9 cellular contexts compared by ENCODE assay signal in genomic region chr4:101693842-101694398, GRCh38.
DNase-seq lines count a peak whose midpoint lies in the region; ATAC-seq and TF ChIP-seq lines count a peak whose summit lies in the region.
"Had no signal": no experiment of that assay in that cellular context is flagged by ENCODE, and none has a peak within 500 bp of the region (broad histone marks: within the 10 kb centered on the region; RNA-seq: fewer than 3 reads in every experiment).

No MANE protein-coding gene starts in this region.

- peak; percentile 5 for DNase-seq in GM10266 (ENCODE audit: extremely low spot score)
- peak; percentile 57 for DNase-seq in RWPE1 (ENCODE audit: low spot score)
- DNase-seq in iPS-NIHi7 (ENCODE audit: extremely low spot score): no peak
- no peak for DNase-seq in MG63
- no peak for DNase-seq in AG20443 (ENCODE audit: low spot score)
- no peak for DNase-seq in AG08395 (ENCODE audit: low spot score)

- H3K27me3 ChIP-seq in MG63: no peaks in the 10 kb centered on the region

- no peak overlapping the region for H3K4me3 ChIP-seq in MG63
- H3K4me3 ChIP-seq: K562 had no signal

- no peaks in the 10 kb centered on the region for H3K9me3 ChIP-seq in MG63

- H3K36me3 ChIP-seq in MG63: no peaks in the 10 kb centered on the region

- POLR2A ChIA-PET in RWPE1 (lab: Yijun Ruan, JAX; ENCODE audit: low non-redundant PET): no interaction called here

- CTCF ChIA-PET in RWPE1 (lab: Yijun Ruan, JAX): no interaction called here

- no peak overlapping the region for H3K27ac ChIP-seq in RWPE1

- peak; percentile 83 for ATAC-seq in GM21526 (IDR thresholded peaks at IDR 0.05; ENCODE audit: low FRiP score, unreplicated experiment)
- ATAC-seq in HG03565 (IDR thresholded peaks at IDR 0.05; ENCODE audit: unreplicated experiment): peak; percentile 70
- ATAC-seq: K562 had no signal

- no peak for TF ChIP-seq CTCF in GM10266 (IDR thresholded peaks at IDR 0.05; ENCODE audit: control insufficient read depth, insufficient read depth, low read depth, missing control alignments)
- TF ChIP-seq CTCF in RWPE1 (conservative IDR thresholded peaks at IDR 0.05; ENCODE audit: low read depth): no peak

Comparison
In these comparisons a context has a peak if more than half of its experiments do, and no peak if none do; other contexts are left out.
1. DNase-seq: peak in GM10266 (single experiment) and RWPE1 (single experiment); none in iPS-NIHi7 (single experiment), MG63 (single experiment), AG20443 (single experiment) and AG08395 (single experiment).